In the genomic region with DNA sequence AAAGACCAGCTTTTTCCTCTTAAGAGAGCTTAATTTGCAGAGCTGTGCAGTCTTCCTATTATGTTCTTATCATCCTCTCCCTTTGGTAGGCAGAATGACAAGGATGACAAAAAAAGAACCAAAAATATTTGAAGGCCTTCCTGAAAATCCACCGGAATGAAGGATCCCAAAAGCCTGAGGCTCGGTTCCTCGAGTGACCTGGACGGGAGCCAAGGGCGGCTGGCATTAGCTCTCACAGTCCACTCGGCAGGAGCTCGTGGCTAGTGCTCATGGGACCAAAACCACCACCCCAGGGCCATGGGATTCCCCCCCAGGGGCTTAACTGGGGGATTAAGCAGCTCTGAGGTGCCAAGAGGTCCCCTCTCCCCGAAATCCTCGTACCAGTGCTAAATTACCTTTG, we compare ENCODE assay signal across 1 cellular context.
TF ChIP-seq lines count a peak whose summit lies in the region.

No MANE protein-coding gene starts in this region.

TF ChIP-seq in H1, 55 proteins besides CTCF, POLR2A, EP300 and RAD21:
- TF ChIP-seq, protein P1, sequence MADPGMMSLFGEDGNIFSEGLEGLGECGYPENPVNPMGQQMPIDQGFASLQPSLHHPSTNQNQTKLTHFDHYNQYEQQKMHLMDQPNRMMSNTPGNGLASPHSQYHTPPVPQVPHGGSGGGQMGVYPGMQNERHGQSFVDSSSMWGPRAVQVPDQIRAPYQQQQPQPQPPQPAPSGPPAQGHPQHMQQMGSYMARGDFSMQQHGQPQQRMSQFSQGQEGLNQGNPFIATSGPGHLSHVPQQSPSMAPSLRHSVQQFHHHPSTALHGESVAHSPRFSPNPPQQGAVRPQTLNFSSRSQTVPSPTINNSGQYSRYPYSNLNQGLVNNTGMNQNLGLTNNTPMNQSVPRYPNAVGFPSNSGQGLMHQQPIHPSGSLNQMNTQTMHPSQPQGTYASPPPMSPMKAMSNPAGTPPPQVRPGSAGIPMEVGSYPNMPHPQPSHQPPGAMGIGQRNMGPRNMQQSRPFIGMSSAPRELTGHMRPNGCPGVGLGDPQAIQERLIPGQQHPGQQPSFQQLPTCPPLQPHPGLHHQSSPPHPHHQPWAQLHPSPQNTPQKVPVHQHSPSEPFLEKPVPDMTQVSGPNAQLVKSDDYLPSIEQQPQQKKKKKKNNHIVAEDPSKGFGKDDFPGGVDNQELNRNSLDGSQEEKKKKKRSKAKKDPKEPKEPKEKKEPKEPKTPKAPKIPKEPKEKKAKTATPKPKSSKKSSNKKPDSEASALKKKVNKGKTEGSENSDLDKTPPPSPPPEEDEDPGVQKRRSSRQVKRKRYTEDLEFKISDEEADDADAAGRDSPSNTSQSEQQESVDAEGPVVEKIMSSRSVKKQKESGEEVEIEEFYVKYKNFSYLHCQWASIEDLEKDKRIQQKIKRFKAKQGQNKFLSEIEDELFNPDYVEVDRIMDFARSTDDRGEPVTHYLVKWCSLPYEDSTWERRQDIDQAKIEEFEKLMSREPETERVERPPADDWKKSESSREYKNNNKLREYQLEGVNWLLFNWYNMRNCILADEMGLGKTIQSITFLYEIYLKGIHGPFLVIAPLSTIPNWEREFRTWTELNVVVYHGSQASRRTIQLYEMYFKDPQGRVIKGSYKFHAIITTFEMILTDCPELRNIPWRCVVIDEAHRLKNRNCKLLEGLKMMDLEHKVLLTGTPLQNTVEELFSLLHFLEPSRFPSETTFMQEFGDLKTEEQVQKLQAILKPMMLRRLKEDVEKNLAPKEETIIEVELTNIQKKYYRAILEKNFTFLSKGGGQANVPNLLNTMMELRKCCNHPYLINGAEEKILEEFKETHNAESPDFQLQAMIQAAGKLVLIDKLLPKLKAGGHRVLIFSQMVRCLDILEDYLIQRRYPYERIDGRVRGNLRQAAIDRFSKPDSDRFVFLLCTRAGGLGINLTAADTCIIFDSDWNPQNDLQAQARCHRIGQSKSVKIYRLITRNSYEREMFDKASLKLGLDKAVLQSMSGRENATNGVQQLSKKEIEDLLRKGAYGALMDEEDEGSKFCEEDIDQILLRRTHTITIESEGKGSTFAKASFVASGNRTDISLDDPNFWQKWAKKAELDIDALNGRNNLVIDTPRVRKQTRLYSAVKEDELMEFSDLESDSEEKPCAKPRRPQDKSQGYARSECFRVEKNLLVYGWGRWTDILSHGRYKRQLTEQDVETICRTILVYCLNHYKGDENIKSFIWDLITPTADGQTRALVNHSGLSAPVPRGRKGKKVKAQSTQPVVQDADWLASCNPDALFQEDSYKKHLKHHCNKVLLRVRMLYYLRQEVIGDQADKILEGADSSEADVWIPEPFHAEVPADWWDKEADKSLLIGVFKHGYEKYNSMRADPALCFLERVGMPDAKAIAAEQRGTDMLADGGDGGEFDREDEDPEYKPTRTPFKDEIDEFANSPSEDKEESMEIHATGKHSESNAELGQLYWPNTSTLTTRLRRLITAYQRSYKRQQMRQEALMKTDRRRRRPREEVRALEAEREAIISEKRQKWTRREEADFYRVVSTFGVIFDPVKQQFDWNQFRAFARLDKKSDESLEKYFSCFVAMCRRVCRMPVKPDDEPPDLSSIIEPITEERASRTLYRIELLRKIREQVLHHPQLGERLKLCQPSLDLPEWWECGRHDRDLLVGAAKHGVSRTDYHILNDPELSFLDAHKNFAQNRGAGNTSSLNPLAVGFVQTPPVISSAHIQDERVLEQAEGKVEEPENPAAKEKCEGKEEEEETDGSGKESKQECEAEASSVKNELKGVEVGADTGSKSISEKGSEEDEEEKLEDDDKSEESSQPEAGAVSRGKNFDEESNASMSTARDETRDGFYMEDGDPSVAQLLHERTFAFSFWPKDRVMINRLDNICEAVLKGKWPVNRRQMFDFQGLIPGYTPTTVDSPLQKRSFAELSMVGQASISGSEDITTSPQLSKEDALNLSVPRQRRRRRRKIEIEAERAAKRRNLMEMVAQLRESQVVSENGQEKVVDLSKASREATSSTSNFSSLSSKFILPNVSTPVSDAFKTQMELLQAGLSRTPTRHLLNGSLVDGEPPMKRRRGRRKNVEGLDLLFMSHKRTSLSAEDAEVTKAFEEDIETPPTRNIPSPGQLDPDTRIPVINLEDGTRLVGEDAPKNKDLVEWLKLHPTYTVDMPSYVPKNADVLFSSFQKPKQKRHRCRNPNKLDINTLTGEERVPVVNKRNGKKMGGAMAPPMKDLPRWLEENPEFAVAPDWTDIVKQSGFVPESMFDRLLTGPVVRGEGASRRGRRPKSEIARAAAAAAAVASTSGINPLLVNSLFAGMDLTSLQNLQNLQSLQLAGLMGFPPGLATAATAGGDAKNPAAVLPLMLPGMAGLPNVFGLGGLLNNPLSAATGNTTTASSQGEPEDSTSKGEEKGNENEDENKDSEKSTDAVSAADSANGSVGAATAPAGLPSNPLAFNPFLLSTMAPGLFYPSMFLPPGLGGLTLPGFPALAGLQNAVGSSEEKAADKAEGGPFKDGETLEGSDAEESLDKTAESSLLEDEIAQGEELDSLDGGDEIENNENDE (IDR thresholded peaks at IDR 0.05; ENCODE audit: insufficient replicate concordance, low read length) = no peak
- TF ChIP-seq PHF8 (conservative IDR thresholded peaks at IDR 0.05; ENCODE audit: low read depth, low read length) = no peak
- TF ChIP-seq NANOG (IDR thresholded peaks at IDR 0.05; ENCODE audit: insufficient read depth, low read depth, low read length, poor library complexity, severe bottlenecking) = no peak
- TF ChIP-seq SIX5 (IDR thresholded peaks at IDR 0.05; ENCODE audit: low read depth, low read length) = no peak
- no peak for TF ChIP-seq KDM4A (IDR thresholded peaks at IDR 0.05; ENCODE audit: low read depth, low read length, severe bottlenecking)
- no peak for TF ChIP-seq HDAC2 (IDR thresholded peaks at IDR 0.05; ENCODE audit: borderline replicate concordance in 1 of 2, low read depth in 2 of 2, low read length in 2 of 2)
- TF ChIP-seq SAP30 (IDR thresholded peaks at IDR 0.05; ENCODE audit: insufficient read depth, insufficient replicate concordance, low read length) = no peak
- no peak for TF ChIP-seq JUND (IDR thresholded peaks at IDR 0.05; ENCODE audit: low read length)
- no peak for TF ChIP-seq CEBPB (IDR thresholded peaks at IDR 0.05; ENCODE audit: low read depth, low read length)
- TF ChIP-seq SP2 (IDR thresholded peaks at IDR 0.05; ENCODE audit: low read length) = no peak
- no peak for TF ChIP-seq CHD1 (IDR thresholded peaks at IDR 0.05; ENCODE audit: low read depth, low read length)
- no peak for TF ChIP-seq BCL11A (IDR thresholded peaks at IDR 0.05; ENCODE audit: low read depth in 2 of 2, low read length in 2 of 2)
- TF ChIP-seq SIN3A (conservative IDR thresholded peaks at IDR 0.05 in 1 of 2, IDR thresholded peaks at IDR 0.05 in 1 of 2; ENCODE audit: low read depth in 1 of 2, low read length in 2 of 2) = no peak
- TF ChIP-seq, protein P2, sequence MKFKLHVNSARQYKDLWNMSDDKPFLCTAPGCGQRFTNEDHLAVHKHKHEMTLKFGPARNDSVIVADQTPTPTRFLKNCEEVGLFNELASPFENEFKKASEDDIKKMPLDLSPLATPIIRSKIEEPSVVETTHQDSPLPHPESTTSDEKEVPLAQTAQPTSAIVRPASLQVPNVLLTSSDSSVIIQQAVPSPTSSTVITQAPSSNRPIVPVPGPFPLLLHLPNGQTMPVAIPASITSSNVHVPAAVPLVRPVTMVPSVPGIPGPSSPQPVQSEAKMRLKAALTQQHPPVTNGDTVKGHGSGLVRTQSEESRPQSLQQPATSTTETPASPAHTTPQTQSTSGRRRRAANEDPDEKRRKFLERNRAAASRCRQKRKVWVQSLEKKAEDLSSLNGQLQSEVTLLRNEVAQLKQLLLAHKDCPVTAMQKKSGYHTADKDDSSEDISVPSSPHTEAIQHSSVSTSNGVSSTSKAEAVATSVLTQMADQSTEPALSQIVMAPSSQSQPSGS (IDR thresholded peaks at IDR 0.05; ENCODE audit: low read length) = no peak
- TF ChIP-seq RFX5 (IDR thresholded peaks at IDR 0.05; ENCODE audit: borderline replicate concordance, low read depth, low read length) = no peak
- TF ChIP-seq, protein P3, sequence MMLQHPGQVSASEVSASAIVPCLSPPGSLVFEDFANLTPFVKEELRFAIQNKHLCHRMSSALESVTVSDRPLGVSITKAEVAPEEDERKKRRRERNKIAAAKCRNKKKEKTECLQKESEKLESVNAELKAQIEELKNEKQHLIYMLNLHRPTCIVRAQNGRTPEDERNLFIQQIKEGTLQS (IDR thresholded peaks at IDR 0.05; ENCODE audit: insufficient read depth, low read depth, low read length) = no peak
- no peak for TF ChIP-seq SIRT6 (IDR thresholded peaks at IDR 0.05; ENCODE audit: low read length)
- no peak for TF ChIP-seq CHD2 (IDR thresholded peaks at IDR 0.05; ENCODE audit: low read length)
